ENCODE assay signal across 15 cellular contexts in genomic region chr16:11575223-11575589, GRCh38. TPM values are rescaled to one million over a fixed set of nuclear protein-coding genes. Genes with fewer than 3 reads are reported as not detected.
DNase-seq lines count a peak whose midpoint lies in the region; ATAC-seq and TF ChIP-seq lines count a peak whose summit lies in the region.
"Had no signal": no experiment of that assay in that cellular context is flagged by ENCODE, and none has a peak within 500 bp of the region (broad histone marks: within the 10 kb centered on the region; RNA-seq: fewer than 3 reads in every experiment).

No MANE protein-coding gene starts in this region.

- no peak for DNase-seq in Caco-2
- DNase-seq in sciatic nerve (ENCODE audit: low spot score) = no peak
- no peak for DNase-seq in A673 (ENCODE audit: low spot score)
- DNase-seq in NCI-H446 treated with DMSO at 0.1 percent for 48 hours (lab: John Stamatoyannopoulos, UW) = no peak
- no peak for DNase-seq in GM10266 (ENCODE audit: extremely low spot score)
- DNase-seq in RKO (ENCODE audit: low spot score) = no peak
- DNase-seq: amygdala, NCI-H187 treated with DMSO at 0.1 percent for 48 hours, NCI-H748 treated with DMSO at 0.1 percent for 48 hours, T-helper 9 cell had no signal

- CTCF ChIA-PET in Caco-2 (lab: Charles Lee) (no interaction called here), A673 (lab: Charles Lee) (interaction anchor here (0.6 kb wide), 1 partner anchor 210 kb away, joined by 6 read pairs; no protein-coding TSS in a partner anchor)

- H3K4me1 ChIP-seq in BLaER1 treated with 17β-estradiol and CSF1 and Interleukin-3, amounts not matched to agents 10 nM and 100 nM = peaks cover 73 to 97% (median 86%) of the 10 kb centered on the region in 10 experiments
- H3K4me1 ChIP-seq in Caco-2 (peaks cover 11% of the 10 kb centered on the region), A673 (ENCODE audit: insufficient read depth, low read length, poor library complexity, severe bottlenecking) (no peaks in the 10 kb centered on the region)

- peak overlapping the region; percentile 68 to 94 (median 87) for H3K4me2 ChIP-seq in BLaER1 treated with 17β-estradiol and CSF1 and Interleukin-3, amounts not matched to agents 10 nM and 100 nM

- H3K27me3 Mint-ChIP-seq in Caco-2 (ENCODE audit: insufficient read depth, unreplicated experiment) = no peaks in the 10 kb centered on the region
- no peaks in the 10 kb centered on the region for H3K27me3 Mint-ChIP-seq in activated naive CD8-positive, alpha-beta T cell

- intact Hi-C loops in Caco-2 (cut with micrococcal nuclease; ENCODE audit: unreplicated experiment) = no loop called here
- intact Hi-C loops in sciatic nerve (cut with DNase I) = no loop called here
- intact Hi-C loops in A673 (cut with micrococcal nuclease; ENCODE audit: unreplicated experiment) = no loop called here

- ATAC-seq in sciatic nerve = peak; percentile 13
- ATAC-seq: gastroesophageal sphincter had no signal

- H3K4me1 Mint-ChIP-seq in Caco-2 (ENCODE audit: low read depth, unreplicated experiment) = peaks cover 5% of the 10 kb centered on the region
- peaks cover 78% of the 10 kb centered on the region for H3K4me1 Mint-ChIP-seq in activated naive CD8-positive, alpha-beta T cell (ENCODE audit: low read depth)

- peaks cover 83 to 100% (median 100%) of the 10 kb centered on the region in 11 experiments for H4K20me1 ChIP-seq in BLaER1 treated with 17β-estradiol and CSF1 and Interleukin-3, amounts not matched to agents 10 nM and 100 nM

- no TSS peak for BruUV-seq in Caco-2 (replicated peaks; lab: Mats Ljungman, UMichigan)
- BruUV-seq in A673 (replicated peaks; lab: Mats Ljungman, UMichigan) = no TSS peak

- peak overlapping the region in 3 of 11 experiments; percentile 43 to 75 (median 66); a peak in 5 of 22 replicates for H3K27ac ChIP-seq in BLaER1 treated with 17β-estradiol and CSF1 and Interleukin-3, amounts not matched to agents 10 nM and 100 nM
- H3K27ac ChIP-seq in A673 (ENCODE audit: low read depth, low read length, poor library complexity, severe bottlenecking) = no peak overlapping the region
- H3K27ac ChIP-seq: ovary had no signal

- H3K36me3 Mint-ChIP-seq in Caco-2 (ENCODE audit: insufficient read depth, unreplicated experiment) = peaks cover 10% of the 10 kb centered on the region
- peaks cover 3% of the 10 kb centered on the region for H3K36me3 Mint-ChIP-seq in activated naive CD8-positive, alpha-beta T cell

- H3K27me3 ChIP-seq in BLaER1 treated with 17β-estradiol and CSF1 and Interleukin-3, amounts not matched to agents 10 nM and 100 nM = peaks cover 0 to 30% (median 11%) of the 10 kb centered on the region in 11 experiments; a peak in 10 of 22 replicates
- H3K27me3 ChIP-seq in Caco-2 (replicated peaks; ENCODE audit: control insufficient read depth, insufficient read depth, low read length) = no peaks in the 10 kb centered on the region
- H3K27me3 ChIP-seq in A673 (replicated peaks; ENCODE audit: insufficient read depth, low read depth, low read length, poor library complexity) = no peaks in the 10 kb centered on the region
- H3K27me3 ChIP-seq: gastroesophageal sphincter, ovary had no signal

- H3K9me3 Mint-ChIP-seq in Caco-2 (ENCODE audit: unreplicated experiment) = no peaks in the 10 kb centered on the region
- H3K9me3 Mint-ChIP-seq in activated naive CD8-positive, alpha-beta T cell (ENCODE audit: low read depth) = no peaks in the 10 kb centered on the region
- H3K9me3 Mint-ChIP-seq: mesothelial cell of epicardium had no signal

- H3K36me3 ChIP-seq in BLaER1 treated with 17β-estradiol and CSF1 and Interleukin-3, amounts not matched to agents 10 nM and 100 nM = peaks cover 0 to 75% (median 13%) of the 10 kb centered on the region in 11 experiments; a peak in 13 of 22 replicates
- no peaks in the 10 kb centered on the region for H3K36me3 ChIP-seq in Caco-2 (ENCODE audit: control insufficient read depth, insufficient read depth, low read length)
- H3K36me3 ChIP-seq in A673 (ENCODE audit: insufficient read depth, low read length, poor library complexity, severe bottlenecking) = no peaks in the 10 kb centered on the region
- H3K36me3 ChIP-seq: gastroesophageal sphincter, ovary had no signal

- TF ChIP-seq CTCF in Caco-2 (IDR thresholded peaks at IDR 0.05; ENCODE audit: insufficient read depth in 1 of 2, low read depth in 1 of 2, low read length in 1 of 2, severe bottlenecking in 1 of 2, unreplicated experiment in 1 of 2) (no peak), A673 (conservative IDR thresholded peaks at IDR 0.05; ENCODE audit: low read depth, low read length) (no peak), GM10266 (IDR thresholded peaks at IDR 0.05; ENCODE audit: control insufficient read depth, insufficient read depth, low read depth, missing control alignments) (no peak)

- POLR2A ChIA-PET in Caco-2 (lab: Charles Lee) = no interaction called here
- POLR2A ChIA-PET in A673 (lab: Charles Lee; ENCODE audit: low non-redundant PET) = no interaction called here

- H3K9me3 ChIP-seq in BLaER1 treated with 17β-estradiol and CSF1 and Interleukin-3, amounts not matched to agents 10 nM and 100 nM (replicated peaks in 1 of 11) = no peaks in the 10 kb centered on the region
- H3K9me3 ChIP-seq in Caco-2 (no peaks in the 10 kb centered on the region), A673 (ENCODE audit: low read depth, low read length, poor library complexity, severe bottlenecking) (no peaks in the 10 kb centered on the region)
- H3K9me3 ChIP-seq: gastroesophageal sphincter, ovary had no signal

- peak overlapping the region in 5 of 11 experiments; percentile 13 to 59 (median 37); a peak in 6 of 22 replicates for H3K9ac ChIP-seq in BLaER1 treated with 17β-estradiol and CSF1 and Interleukin-3, amounts not matched to agents 10 nM and 100 nM

- H3K4me3 ChIP-seq in BLaER1 treated with 17β-estradiol and CSF1 and Interleukin-3, amounts not matched to agents 10 nM and 100 nM = peak overlapping the region in 1 of 10 experiments; percentile 22; a peak in 1 of 20 replicates
- H3K4me3 ChIP-seq in Caco-2 (ENCODE audit: low read depth, low read length) = no peak overlapping the region
- no peak overlapping the region for H3K4me3 ChIP-seq in A673 (ENCODE audit: low read depth, low read length, poor library complexity, severe bottlenecking)
- H3K4me3 ChIP-seq: gastroesophageal sphincter, ovary had no signal

- H3K27ac Mint-ChIP-seq in Caco-2 (ENCODE audit: unreplicated experiment) = peak overlapping the region; percentile 67
- peak overlapping the region; percentile 90 for H3K27ac Mint-ChIP-seq in activated naive CD8-positive, alpha-beta T cell
- H3K27ac Mint-ChIP-seq: mesothelial cell of epicardium had no signal

- no peak overlapping the region for H3K4me3 Mint-ChIP-seq in Caco-2 (ENCODE audit: unreplicated experiment)
- peak overlapping the region; percentile 70 for H3K4me3 Mint-ChIP-seq in activated naive CD8-positive, alpha-beta T cell
- H3K4me3 Mint-ChIP-seq: mesothelial cell of epicardium had no signal

RNA-seq across cellular contexts. Expression of gene LITAF, which starts 11.5 kb away (rescaled TPM):
- total RNA-seq in Caco-2 (2022) (47.9 and 60.9 TPM in 2 replicates), sciatic nerve (200 TPM), A673 (2021) (6.9 and 12.2 TPM in 2 replicates)
